In genomic region chr2:227164745-227165350, GRCh38 we compare ENCODE assay signal across 8 cellular contexts. TPM values are rescaled to one million over a fixed set of nuclear protein-coding genes. Genes with fewer than 3 reads are reported as not detected.
A peak's percentile ranks its signal among the peaks of the same experiment; 100 is the strongest.
DNase-seq lines count a peak whose midpoint lies in the region; ATAC-seq lines count a peak whose summit lies in the region.

No MANE protein-coding gene starts in this region.

- peaks cover 1 to 3% of the 10 kb centered on the region in 2 donors for H3K9me3 Mint-ChIP-seq in activated T-cell treated with anti-CD3 and anti-CD28 coated beads, Interleukin-2, amount 50 U/mL, for 72 hours
- H3K9me3 Mint-ChIP-seq in stimulated activated naive CD8-positive, alpha-beta T cell treated with anti-CD3 and anti-CD28 coated beads, Interleukin-15, Interleukin-2, amounts not matched to agents 100 ng/mL and 50 ng/mL, for 24 hours = peaks cover 5% of the 10 kb centered on the region

- no peaks in the 10 kb centered on the region for H3K9me3 ChIP-seq in ES-I3 (ENCODE audit: control insufficient read depth, insufficient read depth, low read length)

- H3K4me1 ChIP-seq in ES-I3 (ENCODE audit: insufficient read depth, low read length) = no peaks in the 10 kb centered on the region

- H3K27ac Mint-ChIP-seq in activated T-cell treated with anti-CD3 and anti-CD28 coated beads, Interleukin-2, amount 50 U/mL, for 72 hours = no peak overlapping the region
- no peak overlapping the region for H3K27ac Mint-ChIP-seq in stimulated activated naive CD8-positive, alpha-beta T cell treated with anti-CD3 and anti-CD28 coated beads, Interleukin-15, Interleukin-2, amounts not matched to agents 100 ng/mL and 50 ng/mL, for 24 hours

- ATAC-seq in GM19452 (IDR thresholded peaks at IDR 0.05; ENCODE audit: unreplicated experiment) = peak; percentile 65
- peak; percentile 76 for ATAC-seq in HG03378 (IDR thresholded peaks at IDR 0.05; ENCODE audit: unreplicated experiment)
- ATAC-seq in activated T-cell treated with anti-CD3 and anti-CD28 coated beads, Interleukin-2, amount 50 U/mL, for 72 hours (replicated peaks in 1 of 2) = peak; percentile 82 to 86

- peak overlapping the region; percentile 55; the same call in 1 of the 2 replicates for H3K9ac ChIP-seq in ES-I3 (ENCODE audit: low read depth, low read length)

- peaks cover 10% of the 10 kb centered on the region for H3K4me1 Mint-ChIP-seq in activated T-cell treated with anti-CD3 and anti-CD28 coated beads, Interleukin-2, amount 50 U/mL, for 72 hours (ENCODE audit: low read depth)
- H3K4me1 Mint-ChIP-seq in stimulated activated naive CD8-positive, alpha-beta T cell treated with anti-CD3 and anti-CD28 coated beads, Interleukin-15, Interleukin-2, amounts not matched to agents 100 ng/mL and 50 ng/mL, for 24 hours (ENCODE audit: low read depth) = peaks cover 13% of the 10 kb centered on the region

- H3K36me3 Mint-ChIP-seq in activated T-cell treated with anti-CD3 and anti-CD28 coated beads, Interleukin-2, amount 50 U/mL, for 72 hours (ENCODE audit: insufficient read depth in 2 of 2) = no peaks in the 10 kb centered on the region
- H3K36me3 Mint-ChIP-seq in stimulated activated naive CD8-positive, alpha-beta T cell treated with anti-CD3 and anti-CD28 coated beads, Interleukin-15, Interleukin-2, amounts not matched to agents 100 ng/mL and 50 ng/mL, for 24 hours (ENCODE audit: low read depth) = no peaks in the 10 kb centered on the region

- no peaks in the 10 kb centered on the region for H3K36me3 ChIP-seq in ES-I3 (ENCODE audit: insufficient read depth, low read length)

- peak; percentile 29 to 39 for DNase-seq in activated T-cell treated with anti-CD3 and anti-CD28 coated beads, Interleukin-2, amount 50 U/mL, for 72 hours
- DNase-seq in iPS-NIHi11 (ENCODE audit: low spot score) (peak; percentile 33), CD1c-positive myeloid dendritic cell (ENCODE audit: extremely low spot score) (no peak), NCI-H1436 (lab: John Stamatoyannopoulos, UW) (no peak)

- peak overlapping the region; percentile 70 to 82 for H3K4me3 Mint-ChIP-seq in activated T-cell treated with anti-CD3 and anti-CD28 coated beads, Interleukin-2, amount 50 U/mL, for 72 hours
- H3K4me3 Mint-ChIP-seq in stimulated activated naive CD8-positive, alpha-beta T cell treated with anti-CD3 and anti-CD28 coated beads, Interleukin-15, Interleukin-2, amounts not matched to agents 100 ng/mL and 50 ng/mL, for 24 hours = peak overlapping the region; percentile 61

- H3K27me3 Mint-ChIP-seq in activated T-cell treated with anti-CD3 and anti-CD28 coated beads, Interleukin-2, amount 50 U/mL, for 72 hours (ENCODE audit: low read depth) = peaks cover 64% of the 10 kb centered on the region
- peaks cover 67% of the 10 kb centered on the region for H3K27me3 Mint-ChIP-seq in stimulated activated naive CD8-positive, alpha-beta T cell treated with anti-CD3 and anti-CD28 coated beads, Interleukin-15, Interleukin-2, amounts not matched to agents 100 ng/mL and 50 ng/mL, for 24 hours

RNA-seq across cellular contexts. Expression of gene COL4A3, which starts 0.4 kb away (rescaled TPM):
- under 1 TPM in 1 of 2 donors, not detected in 1; 0.39 TPM for total RNA-seq in activated T-cell treated with anti-CD3 and anti-CD28 coated beads, Interleukin-2, amount 50 U/mL, for 72 hours

RNA-seq across cellular contexts. Expression of gene COL4A4, which starts 0.8 kb away (rescaled TPM):
- total RNA-seq in activated T-cell treated with anti-CD3 and anti-CD28 coated beads, Interleukin-2, amount 50 U/mL, for 72 hours = under 1 TPM; 0.02 to 0.16 TPM

Comparison
In these comparisons a context has a peak if more than half of its experiments do, and no peak if none do; other contexts are left out.
1. DNase-seq: peak in activated T-cell treated with anti-CD3 and anti-CD28 coated beads, Interleukin-2, amount 50 U/mL, for 72 hours (2 of 2) and iPS-NIHi11 (single experiment); none in CD1c-positive myeloid dendritic cell (single experiment) and NCI-H1436 (single experiment).
2. Peak in every context shown above with its lines, with median percentiles within 50 percentile points of each other: ATAC-seq.